In genomic region chr11:41308286-41308685, GRCh38 we compare ENCODE assay signal across 20 cellular contexts.
"Had no signal": no experiment of that assay in that cellular context is flagged by ENCODE, and none has a peak within 500 bp of the region (broad histone marks: within the 10 kb centered on the region; RNA-seq: fewer than 3 reads in every experiment).

No MANE protein-coding gene starts in this region.

- ATAC-seq: activated CD8-positive, alpha-beta T cell treated with anti-CD3 and anti-CD28 coated beads for 36 hours; activated naive CD4-positive, alpha-beta T cell treated with anti-CD3 and anti-CD28 coated beads, Interleukin-2, amount 50 U/mL, for 72 hours; activated T-cell treated with anti-CD3 and anti-CD28 coated beads, Interleukin-2, amount 50 U/mL, for 4 hours; activated T-helper 17 cell treated with anti-CD3 and anti-CD28 coated beads, Interleukin-2, amount 50 U/mL, for 72 hours; gastrocnemius medialis; left cardiac atrium; left ventricle myocardium superior had no signal

- H3K36me3 Mint-ChIP-seq: activated naive CD4-positive, alpha-beta T cell treated with anti-CD3 and anti-CD28 coated beads, Interleukin-2, amount 50 U/mL, for 72 hours had no signal

- H3K4me1 ChIP-seq: gastrocnemius medialis, parathyroid adenoma, right atrium auricular region, tibial nerve had no signal

- H3K9ac ChIP-seq: parathyroid adenoma had no signal

- H3K4me3 Mint-ChIP-seq: activated CD8-positive, alpha-beta T cell treated with anti-CD3 and anti-CD28 coated beads for 36 hours; activated T-cell treated with anti-CD3 and anti-CD28 coated beads, Interleukin-2, amount 50 U/mL, for 4 hours; activated T-helper 17 cell treated with anti-CD3 and anti-CD28 coated beads, Interleukin-2, amount 50 U/mL, for 72 hours; nephron; WTC11 had no signal

- H2AFZ ChIP-seq: hepatocyte, parathyroid adenoma had no signal

- H3K27me3 ChIP-seq: gastrocnemius medialis, hepatocyte, right atrium auricular region, tibial nerve had no signal

- H3K4me1 Mint-ChIP-seq: activated T-helper 17 cell treated with anti-CD3 and anti-CD28 coated beads, Interleukin-2, amount 50 U/mL, for 72 hours; nephron had no signal

- H3K27ac Mint-ChIP-seq: activated CD8-positive, alpha-beta T cell treated with anti-CD3 and anti-CD28 coated beads for 36 hours; activated naive CD4-positive, alpha-beta T cell treated with anti-CD3 and anti-CD28 coated beads, Interleukin-2, amount 50 U/mL, for 72 hours; activated T-helper 17 cell treated with anti-CD3 and anti-CD28 coated beads, Interleukin-2, amount 50 U/mL, for 72 hours; nephron; WTC11 had no signal

- H3K9me3 ChIP-seq: gastrocnemius medialis, right atrium auricular region, tibial nerve had no signal

- H3K4me2 ChIP-seq: hepatocyte, smooth muscle cell had no signal

- H3K4me3 ChIP-seq: gastrocnemius medialis, hepatocyte, right atrium auricular region, smooth muscle cell, tibial nerve had no signal

- H3K27me3 Mint-ChIP-seq: activated CD8-positive, alpha-beta T cell treated with anti-CD3 and anti-CD28 coated beads for 36 hours; activated T-helper 17 cell treated with anti-CD3 and anti-CD28 coated beads, Interleukin-2, amount 50 U/mL, for 72 hours had no signal

- H3K79me2 ChIP-seq: hepatocyte, parathyroid adenoma had no signal

- H3K36me3 ChIP-seq: gastrocnemius medialis, right atrium auricular region, tibial nerve had no signal

- H3K27ac ChIP-seq: gastrocnemius medialis, hepatocyte, parathyroid adenoma, right atrium auricular region, tibial nerve had no signal

- DNase-seq: activated CD4-positive, alpha-beta T cell treated with anti-CD3 and anti-CD28 coated beads, Interleukin-2, amount 50 U/mL, for 1 hour; activated CD8-positive, alpha-beta T cell treated with anti-CD3 and anti-CD28 coated beads for 36 hours; activated T-cell treated with anti-CD3 and anti-CD28 coated beads, Interleukin-2, amount 50 U/mL, for 4 hours; effector CD8-positive, alpha-beta T cell; erythroblast; gastrocnemius medialis; left cardiac atrium; left ventricle myocardium superior; nucleus accumbens; stimulated activated CD4-positive, alpha-beta T cell treated with anti-CD3 and anti-CD28 coated beads, Interleukin-2, amount 100 ng/mL, for 24 hours; stimulated activated naive CD4-positive, alpha-beta T cell treated with Interleukin-2 at 50 U/mL for 16 hours had no signal
